ENCODE assay signal across 9 cellular contexts in the genomic region with DNA sequence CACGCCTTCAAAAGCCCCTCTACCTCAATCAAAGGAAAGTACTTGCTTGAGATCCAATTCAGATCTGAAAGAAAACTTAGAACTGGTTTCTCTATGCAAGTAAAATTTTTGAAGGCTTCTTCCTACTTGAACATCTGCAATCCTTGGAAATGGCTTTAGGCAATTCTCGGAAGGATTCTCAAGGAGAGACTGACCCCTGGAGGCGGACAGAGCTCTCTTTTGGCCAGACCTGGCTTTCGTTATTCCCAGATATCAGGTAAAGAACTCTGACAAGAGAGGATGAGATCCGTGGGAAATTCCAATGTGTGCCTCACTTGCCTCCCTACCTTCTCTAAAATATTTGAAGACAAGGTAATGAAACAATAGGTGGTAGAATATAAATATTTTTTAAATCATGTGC.
DNase-seq lines count a peak whose midpoint lies in the region; ATAC-seq, FAIRE-seq and TF ChIP-seq lines count a peak whose summit lies in the region.
"Had no signal": no experiment of that assay in that cellular context is flagged by ENCODE, and none has a peak within 500 bp of the region (broad histone marks: within the 10 kb centered on the region; RNA-seq: fewer than 3 reads in every experiment).

No MANE protein-coding gene starts in this region.

- FAIRE-seq in bronchial epithelial cell (lab: Jason Lieb, UNC): no peak

- CTCF ChIA-PET in RWPE1 (lab: Yijun Ruan, JAX): interaction anchor here (0.5 kb wide), 1 partner anchor 18 kb away, joined by 4 read pairs; no protein-coding TSS in a partner anchor

- no peak for ATAC-seq in GM18502 (IDR thresholded peaks at IDR 0.05; ENCODE audit: poor library complexity, unreplicated experiment)
- ATAC-seq in GM21528 (IDR thresholded peaks at IDR 0.05; ENCODE audit: low FRiP score, unreplicated experiment): no peak
- ATAC-seq in GM18517 (IDR thresholded peaks at IDR 0.05; ENCODE audit: unreplicated experiment): no peak

- H3K27me3 ChIP-seq in bronchial epithelial cell (ENCODE audit: control insufficient read depth, insufficient read depth, low read length): no peaks in the 10 kb centered on the region

- TF ChIP-seq CTCF in bronchial epithelial cell (IDR thresholded peaks at IDR 0.05; ENCODE audit: insufficient read depth, low read length, severe bottlenecking) (peak; percentile 10), RWPE1 (conservative IDR thresholded peaks at IDR 0.05; ENCODE audit: low read depth) (no peak)

- no peak overlapping the region for H3K4me3 ChIP-seq in bronchial epithelial cell (ENCODE audit: low read depth, low read length)

- H3K36me3 ChIP-seq in bronchial epithelial cell (ENCODE audit: control insufficient read depth, insufficient read depth, low read length): no peaks in the 10 kb centered on the region

- DNase-seq in COR-L47 (lab: John Stamatoyannopoulos, UW) (peak; percentile 5), KBM-7 (peak; percentile 15), bronchial epithelial cell (ENCODE audit: low read depth) (peak; percentile 18), midbrain (lab: John Stamatoyannopoulos, UW) (peak; percentile 20), RWPE1 (ENCODE audit: low spot score) (no peak)
- DNase-seq: NCI-H1105 had no signal

- in situ Hi-C loops in KBM-7 (cut with MboI; ENCODE audit: low pct_unique_long_range_greater_than_20kb, low sequenced_read_pairs): no loop called here

- H3K27ac ChIP-seq in RWPE1: no peak overlapping the region

- POLR2A ChIA-PET in RWPE1 (lab: Yijun Ruan, JAX; ENCODE audit: low non-redundant PET): no interaction called here
